14 cellular contexts compared by ENCODE assay signal in the genomic region with DNA sequence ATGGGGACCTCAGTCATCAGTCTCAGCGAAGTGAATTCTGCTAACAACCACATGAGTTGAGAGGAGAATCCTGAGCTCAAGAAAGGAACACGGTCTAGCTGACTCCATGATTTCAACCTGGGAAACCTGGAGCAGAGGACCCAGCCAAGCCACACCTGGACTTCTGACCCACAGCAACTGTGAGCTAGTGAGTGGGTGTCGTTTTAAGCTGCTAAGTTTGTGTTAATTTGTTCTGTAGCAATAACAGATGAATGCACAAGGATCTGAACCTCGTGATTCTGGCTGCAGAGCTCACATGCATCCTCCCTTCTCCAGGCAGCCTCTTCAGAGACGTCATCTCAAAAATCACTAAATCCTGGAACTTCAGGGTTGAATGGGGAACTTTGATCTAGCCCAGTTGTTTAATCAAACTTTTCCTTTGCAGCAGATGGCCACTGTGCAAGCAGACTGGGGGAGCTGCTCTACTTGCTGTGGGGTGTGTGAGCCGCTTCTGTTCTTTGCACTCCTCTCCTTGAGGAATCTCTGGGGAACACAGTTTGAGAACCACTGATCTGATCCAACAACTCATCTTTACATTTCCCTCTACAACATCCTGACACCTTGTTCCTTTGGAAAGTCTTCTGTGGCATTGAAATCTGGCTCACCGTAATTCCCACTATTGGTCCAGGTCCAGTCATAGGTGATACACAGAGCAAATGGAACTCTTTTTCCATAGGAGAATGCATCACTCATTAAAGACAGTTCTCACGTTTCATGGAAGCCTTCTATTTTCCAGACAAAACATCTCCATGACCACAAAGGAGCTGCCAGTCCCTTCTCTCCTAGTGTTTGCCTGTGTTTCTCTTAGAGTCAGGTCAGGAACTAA.
DNase-seq lines count a peak whose midpoint lies in the region; ATAC-seq and TF ChIP-seq lines count a peak whose summit lies in the region.
"Had no signal": no experiment of that assay in that cellular context is flagged by ENCODE, and none has a peak within 500 bp of the region (broad histone marks: within the 10 kb centered on the region; RNA-seq: fewer than 3 reads in every experiment).

No MANE protein-coding gene starts in this region.

- peak overlapping the region; percentile 72 for H3K4me2 ChIP-seq in OCI-LY3 (ENCODE audit: low read length)

- peaks cover 69% of the 10 kb centered on the region for H3K4me1 ChIP-seq in OCI-LY3 (ENCODE audit: low read length)
- H3K4me1 ChIP-seq: parathyroid adenoma had no signal

- no peak for TF ChIP-seq CTCF in OCI-LY3 (IDR thresholded peaks at IDR 0.05; ENCODE audit: low read depth, low read length)
- TF ChIP-seq CTCF in epithelial cell of esophagus (IDR thresholded peaks at IDR 0.05; ENCODE audit: insufficient read depth, low read depth, low read length, missing control alignments): no peak

- ATAC-seq in stimulated activated naive CD8-positive, alpha-beta T cell treated with anti-CD3 and anti-CD28 coated beads, Interleukin-15, Interleukin-2, amounts not matched to agents 100 U/mL and 50 U/mL, for 24 hours: peak; percentile 7
- ATAC-seq in HG02973 (IDR thresholded peaks at IDR 0.05; ENCODE audit: unreplicated experiment) (no peak), HG03460 (IDR thresholded peaks at IDR 0.05; ENCODE audit: unreplicated experiment) (no peak), HG03520 (IDR thresholded peaks at IDR 0.05; ENCODE audit: unreplicated experiment) (no peak)
- ATAC-seq: left cardiac atrium had no signal

- H3K79me2 ChIP-seq in OCI-LY3 (ENCODE audit: low read length): no peaks in the 10 kb centered on the region
- H3K79me2 ChIP-seq: parathyroid adenoma had no signal

- DNase-seq in NCI-H2029 (lab: John Stamatoyannopoulos, UW): peak; percentile 80
- DNase-seq in NCI-H2029 treated with DMSO at 0.1 percent for 48 hours (lab: John Stamatoyannopoulos, UW): no peak
- peak; percentile 52 for DNase-seq in epithelial cell of esophagus (ENCODE audit: low read depth)
- DNase-seq in stimulated activated naive CD8-positive, alpha-beta T cell treated with anti-CD3 and anti-CD28 coated beads, Interleukin-15, Interleukin-2, amounts not matched to agents 100 U/mL and 50 U/mL, for 24 hours: no peak
- DNase-seq: aorta, dermis blood vessel endothelial cell, esophagus squamous epithelium, left cardiac atrium, NCI-H2171 had no signal

- H3K4me3 ChIP-seq in OCI-LY3 (ENCODE audit: low read length): peak overlapping the region; percentile 40
- H3K4me3 ChIP-seq in epithelial cell of esophagus (ENCODE audit: low read length): no peak overlapping the region
- H3K4me3 ChIP-seq: esophagus squamous epithelium had no signal

- no peak overlapping the region for H2AFZ ChIP-seq in OCI-LY3 (ENCODE audit: low read depth, low read length)
- H2AFZ ChIP-seq: parathyroid adenoma had no signal

- no peaks in the 10 kb centered on the region for H4K20me1 ChIP-seq in OCI-LY3 (ENCODE audit: insufficient read depth, low read length)

- H3K9me3 ChIP-seq in OCI-LY3 (ENCODE audit: insufficient read depth, low read length): no peaks in the 10 kb centered on the region
- H3K9me3 ChIP-seq: esophagus squamous epithelium had no signal

- no peak overlapping the region for H3K9ac ChIP-seq in OCI-LY3 (ENCODE audit: low read length)
- H3K9ac ChIP-seq: parathyroid adenoma had no signal

- H3K27ac ChIP-seq in OCI-LY3 (ENCODE audit: low read length): no peak overlapping the region
- H3K27ac ChIP-seq: esophagus squamous epithelium, parathyroid adenoma had no signal

- no peaks in the 10 kb centered on the region for H3K36me3 ChIP-seq in OCI-LY3 (replicated peaks; ENCODE audit: low read depth, low read length)
- H3K36me3 ChIP-seq: esophagus squamous epithelium had no signal

- peaks cover 68% of the 10 kb centered on the region for H3K27me3 ChIP-seq in OCI-LY3 (ENCODE audit: low read depth, low read length)
- H3K27me3 ChIP-seq: esophagus squamous epithelium had no signal

Comparison
In these comparisons a context has a peak if more than half of its experiments do, and no peak if none do; other contexts are left out.
1. DNase-seq: peak in NCI-H2029 (single experiment) and epithelial cell of esophagus (single experiment); none in NCI-H2029 treated with DMSO at 0.1 percent for 48 hours (single experiment) and stimulated activated naive CD8-positive, alpha-beta T cell treated with anti-CD3 and anti-CD28 coated beads, Interleukin-15, Interleukin-2, amounts not matched to agents 100 U/mL and 50 U/mL, for 24 hours (single experiment).